Comparison of ENCODE assay signal across 2 cellular contexts in the genomic region with DNA sequence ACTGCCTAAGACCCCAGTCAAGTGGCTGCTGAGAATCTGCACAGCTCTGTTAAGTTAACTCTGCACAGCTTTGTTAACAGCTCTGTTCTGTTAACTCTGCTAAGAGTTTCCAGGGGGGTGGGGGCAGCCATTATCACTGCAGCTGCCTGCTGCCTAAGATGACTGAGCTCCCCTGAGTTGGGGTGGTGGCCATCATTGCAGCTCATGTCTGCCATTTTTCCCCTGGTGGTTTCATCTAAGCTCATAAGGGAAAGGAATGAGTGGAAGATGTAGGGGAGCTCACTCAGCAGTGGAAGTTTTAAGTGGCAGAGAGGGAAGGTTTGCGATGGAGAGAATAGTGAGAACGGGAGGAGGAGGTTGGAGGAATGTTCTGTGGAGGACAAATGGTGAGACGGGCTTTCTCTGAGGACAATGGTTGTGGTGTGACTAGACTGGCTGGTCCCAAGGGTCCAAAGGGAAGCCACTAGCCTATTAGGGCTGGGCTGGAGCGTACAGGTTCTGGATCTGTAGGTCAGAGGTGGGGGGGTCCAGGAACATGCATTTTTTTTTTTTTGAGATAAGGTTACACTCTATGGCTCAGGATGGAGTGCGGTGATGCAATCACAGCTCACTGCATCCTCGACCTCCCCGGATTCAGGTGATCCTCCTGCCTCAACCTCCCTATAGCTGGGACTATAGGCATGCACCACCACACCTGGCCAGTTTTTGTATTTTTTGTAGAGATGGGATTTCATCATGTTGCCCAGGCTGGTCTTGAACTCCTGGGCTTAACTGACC.
TF ChIP-seq lines count a peak whose summit lies in the region.

No MANE protein-coding gene starts in this region.

TF ChIP-seq in HepG2, 621 proteins besides CTCF, POLR2A, EP300 and RAD21:
- TF ChIP-seq, protein P1, sequence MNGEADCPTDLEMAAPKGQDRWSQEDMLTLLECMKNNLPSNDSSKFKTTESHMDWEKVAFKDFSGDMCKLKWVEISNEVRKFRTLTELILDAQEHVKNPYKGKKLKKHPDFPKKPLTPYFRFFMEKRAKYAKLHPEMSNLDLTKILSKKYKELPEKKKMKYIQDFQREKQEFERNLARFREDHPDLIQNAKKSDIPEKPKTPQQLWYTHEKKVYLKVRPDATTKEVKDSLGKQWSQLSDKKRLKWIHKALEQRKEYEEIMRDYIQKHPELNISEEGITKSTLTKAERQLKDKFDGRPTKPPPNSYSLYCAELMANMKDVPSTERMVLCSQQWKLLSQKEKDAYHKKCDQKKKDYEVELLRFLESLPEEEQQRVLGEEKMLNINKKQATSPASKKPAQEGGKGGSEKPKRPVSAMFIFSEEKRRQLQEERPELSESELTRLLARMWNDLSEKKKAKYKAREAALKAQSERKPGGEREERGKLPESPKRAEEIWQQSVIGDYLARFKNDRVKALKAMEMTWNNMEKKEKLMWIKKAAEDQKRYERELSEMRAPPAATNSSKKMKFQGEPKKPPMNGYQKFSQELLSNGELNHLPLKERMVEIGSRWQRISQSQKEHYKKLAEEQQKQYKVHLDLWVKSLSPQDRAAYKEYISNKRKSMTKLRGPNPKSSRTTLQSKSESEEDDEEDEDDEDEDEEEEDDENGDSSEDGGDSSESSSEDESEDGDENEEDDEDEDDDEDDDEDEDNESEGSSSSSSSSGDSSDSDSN (CRISPR knock-in tag; IDR thresholded peaks at IDR 0.05): no peak
- TF ChIP-seq ATF7 (IDR thresholded peaks at IDR 0.05): 0 out of 2 replicates have a peak, but pooled peaks have one; percentile 15
- no peak for TF ChIP-seq ATF7 (CRISPR knock-in tag; IDR thresholded peaks at IDR 0.05)
- 0 out of 2 replicates have a peak, but pooled peaks have one; percentile 47 for TF ChIP-seq CEBPB (IDR thresholded peaks at IDR 0.05; ENCODE audit: borderline replicate concordance, low read depth, low read length)
- no peak for TF ChIP-seq PHF21A (CRISPR knock-in tag; IDR thresholded peaks at IDR 0.05)

TF ChIP-seq in H1, 55 proteins besides CTCF, POLR2A, EP300 and RAD21:
- TF ChIP-seq, protein P2, sequence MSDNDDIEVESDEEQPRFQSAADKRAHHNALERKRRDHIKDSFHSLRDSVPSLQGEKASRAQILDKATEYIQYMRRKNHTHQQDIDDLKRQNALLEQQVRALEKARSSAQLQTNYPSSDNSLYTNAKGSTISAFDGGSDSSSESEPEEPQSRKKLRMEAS (IDR thresholded peaks at IDR 0.05): no peak
- TF ChIP-seq KDM1A (IDR thresholded peaks at IDR 0.05; ENCODE audit: borderline replicate concordance, low read length) (no peak), SP4 (IDR thresholded peaks at IDR 0.05; ENCODE audit: low read length) (no peak), TCF12 (IDR thresholded peaks at IDR 0.05; ENCODE audit: low read depth, low read length) (no peak), RXRA (IDR thresholded peaks at IDR 0.05; ENCODE audit: insufficient read depth, low read depth, low read length) (no peak), ASH2L (IDR thresholded peaks at IDR 0.05; ENCODE audit: low read length) (no peak), RFX5 (IDR thresholded peaks at IDR 0.05; ENCODE audit: borderline replicate concordance, low read depth, low read length) (no peak), CBX8 (IDR thresholded peaks at IDR 0.05; ENCODE audit: borderline replicate concordance, low read depth, low read length) (no peak), TAF1 (IDR thresholded peaks at IDR 0.05; ENCODE audit: low read depth, low read length) (no peak), CTBP2 (IDR thresholded peaks at IDR 0.05; ENCODE audit: borderline replicate concordance, insufficient read depth, insufficient read length, low read length) (no peak), CREB1 (IDR thresholded peaks at IDR 0.05) (no peak), GTF2F1 (IDR thresholded peaks at IDR 0.05; ENCODE audit: borderline replicate concordance, low read depth, low read length) (no peak)
- TF ChIP-seq, protein P3, sequence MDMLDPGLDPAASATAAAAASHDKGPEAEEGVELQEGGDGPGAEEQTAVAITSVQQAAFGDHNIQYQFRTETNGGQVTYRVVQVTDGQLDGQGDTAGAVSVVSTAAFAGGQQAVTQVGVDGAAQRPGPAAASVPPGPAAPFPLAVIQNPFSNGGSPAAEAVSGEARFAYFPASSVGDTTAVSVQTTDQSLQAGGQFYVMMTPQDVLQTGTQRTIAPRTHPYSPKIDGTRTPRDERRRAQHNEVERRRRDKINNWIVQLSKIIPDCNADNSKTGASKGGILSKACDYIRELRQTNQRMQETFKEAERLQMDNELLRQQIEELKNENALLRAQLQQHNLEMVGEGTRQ (IDR thresholded peaks at IDR 0.05; ENCODE audit: low read length): no peak
TF ChIP-seq in H1: peak in this region for 0.
